18 cellular contexts compared by ENCODE assay signal in the genomic region with DNA sequence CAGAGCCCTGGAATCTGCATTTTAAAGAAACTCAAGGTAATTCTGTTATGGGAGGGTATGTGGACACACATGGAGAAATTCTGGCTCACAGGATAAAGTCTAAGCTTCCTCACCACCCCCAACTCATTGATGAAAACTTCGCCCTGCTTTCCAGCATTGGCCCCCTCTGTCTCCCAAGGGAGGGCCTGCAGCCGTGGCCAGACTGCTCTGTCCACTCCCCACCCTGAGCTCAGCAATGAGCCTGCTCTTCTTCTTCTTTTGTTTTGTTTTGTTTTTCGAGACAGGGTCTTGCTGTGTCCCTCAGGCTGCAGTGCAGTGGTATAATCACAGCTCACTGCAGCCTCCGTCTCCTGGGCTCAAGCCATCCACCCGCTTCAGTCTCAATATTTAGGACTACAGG.
DNase-seq lines count a peak whose midpoint lies in the region; ATAC-seq and TF ChIP-seq lines count a peak whose summit lies in the region.
"Had no signal": no experiment of that assay in that cellular context is flagged by ENCODE, and none has a peak within 500 bp of the region (broad histone marks: within the 10 kb centered on the region; RNA-seq: fewer than 3 reads in every experiment).

No MANE protein-coding gene starts in this region.

- no peak for TF ChIP-seq EP300 in sigmoid colon (IDR thresholded peaks at IDR 0.05)

- H3K4me1 Mint-ChIP-seq in activated T-cell treated with anti-CD3 and anti-CD28 coated beads, Interleukin-2, amount 50 U/mL, for 24 hours (ENCODE audit: low read depth) = peaks cover 56% of the 10 kb centered on the region
- peaks cover 39% of the 10 kb centered on the region for H3K4me1 Mint-ChIP-seq in activated T-cell treated with anti-CD3 and anti-CD28 coated beads, Interleukin-2, amount 50 U/mL, for 4 hours (ENCODE audit: low read depth)
- H3K4me1 Mint-ChIP-seq in T-helper 17 cell = peaks cover 36% of the 10 kb centered on the region
- H3K4me1 Mint-ChIP-seq in glutamatergic neuron (ENCODE audit: low read depth, unreplicated experiment) = peaks cover 40% of the 10 kb centered on the region
- H3K4me1 Mint-ChIP-seq in activated naive CD8-positive, alpha-beta T cell treated with anti-CD3 and anti-CD28 coated beads for 36 hours = peaks cover 25% of the 10 kb centered on the region

- DNase-seq in activated T-cell treated with anti-CD3 and anti-CD28 coated beads, Interleukin-2, amount 50 U/mL, for 24 hours = no peak
- DNase-seq in activated T-cell treated with anti-CD3 and anti-CD28 coated beads, Interleukin-2, amount 50 U/mL, for 4 hours = no peak
- DNase-seq in T-helper 17 cell = no peak
- DNase-seq in glutamatergic neuron = no peak
- peak; percentile 4 for DNase-seq in sigmoid colon
- no peak for DNase-seq in AG20443 (ENCODE audit: low spot score)
- no peak for DNase-seq in activated naive CD8-positive, alpha-beta T cell treated with anti-CD3 and anti-CD28 coated beads for 36 hours
- DNase-seq in stimulated activated CD4-positive, alpha-beta T cell treated with anti-CD3 and anti-CD28 coated beads, Interleukin-1b, Interleukin-23, amount 100 ng/mL, for 48 hours = no peak
- DNase-seq: ACHN; C1 segment of cervical spinal cord; Calu3; CD4-positive, alpha-beta T cell; DMS 273 treated with DMSO at 0.1 percent for 48 hours; DMS79 treated with DMSO at 0.1 percent for 48 hours; EL; GM23248; H9 had no signal

- H3K36me3 ChIP-seq in sigmoid colon = no peaks in the 10 kb centered on the region

- WGBS in sigmoid colon, 2 donors = 93 to 95% methylated on average over 5 of the region's 5 CpGs

- no peak for ATAC-seq in activated T-cell treated with anti-CD3 and anti-CD28 coated beads, Interleukin-2, amount 50 U/mL, for 4 hours
- no peak for ATAC-seq in T-helper 17 cell

- no peak overlapping the region for H3K4me3 Mint-ChIP-seq in activated T-cell treated with anti-CD3 and anti-CD28 coated beads, Interleukin-2, amount 50 U/mL, for 24 hours
- H3K4me3 Mint-ChIP-seq in activated T-cell treated with anti-CD3 and anti-CD28 coated beads, Interleukin-2, amount 50 U/mL, for 4 hours = no peak overlapping the region
- no peak overlapping the region for H3K4me3 Mint-ChIP-seq in T-helper 17 cell
- no peak overlapping the region for H3K4me3 Mint-ChIP-seq in glutamatergic neuron (ENCODE audit: unreplicated experiment)
- H3K4me3 Mint-ChIP-seq in activated naive CD8-positive, alpha-beta T cell treated with anti-CD3 and anti-CD28 coated beads for 36 hours = no peak overlapping the region
- H3K4me3 Mint-ChIP-seq: CD4-positive, alpha-beta T cell; H9 had no signal

- peak overlapping the region; percentile 44 for H3K27ac Mint-ChIP-seq in activated T-cell treated with anti-CD3 and anti-CD28 coated beads, Interleukin-2, amount 50 U/mL, for 24 hours
- H3K27ac Mint-ChIP-seq in T-helper 17 cell (peak overlapping the region; percentile 77), glutamatergic neuron (ENCODE audit: unreplicated experiment) (peak overlapping the region; percentile 43)
- H3K27ac Mint-ChIP-seq in activated naive CD8-positive, alpha-beta T cell treated with anti-CD3 and anti-CD28 coated beads for 36 hours = no peak overlapping the region
- H3K27ac Mint-ChIP-seq: CD4-positive, alpha-beta T cell had no signal

- TF ChIP-seq CTCF in glutamatergic neuron (IDR thresholded peaks at IDR 0.05; ENCODE audit: partially characterized antibody, unreplicated experiment) = no peak
- TF ChIP-seq CTCF in sigmoid colon (IDR thresholded peaks at IDR 0.05) = no peak

- no peak for TF ChIP-seq POLR2A in sigmoid colon (IDR thresholded peaks at IDR 0.05)

- H3K9me3 Mint-ChIP-seq in activated T-cell treated with anti-CD3 and anti-CD28 coated beads, Interleukin-2, amount 50 U/mL, for 24 hours = no peaks in the 10 kb centered on the region
- H3K9me3 Mint-ChIP-seq in activated T-cell treated with anti-CD3 and anti-CD28 coated beads, Interleukin-2, amount 50 U/mL, for 4 hours = no peaks in the 10 kb centered on the region
- peaks cover 4% of the 10 kb centered on the region for H3K9me3 Mint-ChIP-seq in glutamatergic neuron (ENCODE audit: unreplicated experiment)
- no peaks in the 10 kb centered on the region for H3K9me3 Mint-ChIP-seq in activated naive CD8-positive, alpha-beta T cell treated with anti-CD3 and anti-CD28 coated beads for 36 hours
- H3K9me3 Mint-ChIP-seq: CD4-positive, alpha-beta T cell; H9 had no signal

- intact Hi-C loops in sigmoid colon (cut with DNase I) = no loop called here

- no peaks in the 10 kb centered on the region for H3K27me3 Mint-ChIP-seq in activated T-cell treated with anti-CD3 and anti-CD28 coated beads, Interleukin-2, amount 50 U/mL, for 24 hours
- no peaks in the 10 kb centered on the region for H3K27me3 Mint-ChIP-seq in activated T-cell treated with anti-CD3 and anti-CD28 coated beads, Interleukin-2, amount 50 U/mL, for 4 hours (ENCODE audit: low read depth)
- no peaks in the 10 kb centered on the region for H3K27me3 Mint-ChIP-seq in T-helper 17 cell
- peaks cover 9% of the 10 kb centered on the region for H3K27me3 Mint-ChIP-seq in glutamatergic neuron (ENCODE audit: unreplicated experiment)
- H3K27me3 Mint-ChIP-seq in activated naive CD8-positive, alpha-beta T cell treated with anti-CD3 and anti-CD28 coated beads for 36 hours = no peaks in the 10 kb centered on the region
- H3K27me3 Mint-ChIP-seq: B cell; CD4-positive, alpha-beta T cell had no signal

- H3K9me3 ChIP-seq in T-helper 17 cell (ENCODE audit: control insufficient read depth, low read length, poor library complexity, severe bottlenecking) (no peaks in the 10 kb centered on the region), sigmoid colon (no peaks in the 10 kb centered on the region)

- H3K27me3 ChIP-seq in sigmoid colon = no peaks in the 10 kb centered on the region

- H3K4me3 ChIP-seq in sigmoid colon = no peak overlapping the region
- H3K4me3 ChIP-seq: GM23248 had no signal

- H3K36me3 Mint-ChIP-seq in activated T-cell treated with anti-CD3 and anti-CD28 coated beads, Interleukin-2, amount 50 U/mL, for 24 hours (ENCODE audit: low read depth) = peaks cover 94% of the 10 kb centered on the region
- H3K36me3 Mint-ChIP-seq in activated T-cell treated with anti-CD3 and anti-CD28 coated beads, Interleukin-2, amount 50 U/mL, for 4 hours (ENCODE audit: insufficient read depth) = peaks cover 42% of the 10 kb centered on the region
- H3K36me3 Mint-ChIP-seq in T-helper 17 cell (ENCODE audit: low read depth) (peaks cover 6% of the 10 kb centered on the region), glutamatergic neuron (ENCODE audit: unreplicated experiment) (no peaks in the 10 kb centered on the region)
- peaks cover 26% of the 10 kb centered on the region for H3K36me3 Mint-ChIP-seq in activated naive CD8-positive, alpha-beta T cell treated with anti-CD3 and anti-CD28 coated beads for 36 hours

- H3K4me1 ChIP-seq in sigmoid colon = peaks cover 0 to 13% (median 0%) of the 10 kb centered on the region in 4 donors

- no peak overlapping the region for H3K27ac ChIP-seq in sigmoid colon
- H3K27ac ChIP-seq: GM23248 had no signal
